Comparison of ENCODE assay signal across 32 cellular contexts in genomic region chr13:98182153-98182552, GRCh38. TPM values are rescaled to one million over a fixed set of nuclear protein-coding genes. Genes with fewer than 3 reads are reported as not detected.
"Had no signal": no experiment of that assay in that cellular context is flagged by ENCODE, and none has a peak within 500 bp of the region (broad histone marks: within the 10 kb centered on the region; RNA-seq: fewer than 3 reads in every experiment).

No MANE protein-coding gene starts in this region.

- H3K9me3 ChIP-seq: gastrocnemius medialis, heart left ventricle, neutrophil, thoracic aorta, transverse colon, upper lobe of right lung, uterus had no signal

- FAIRE-seq: colon had no signal

- H3K9me3 Mint-ChIP-seq: dendritic cell treated with granulocyte-macrophage colony-stimulating factor and Interleukin-4, amounts not matched to agents 40 ng/mL and 50 ng/mL, for 4 days; endodermal cell; stimulated activated effector memory CD8-positive, alpha-beta T cell treated with anti-CD3 and anti-CD28 coated beads, Interleukin-12 subunit alpha, Interleukin-12 subunit beta, amount 100 ng/mL, for 72 hours had no signal

- H3K9ac ChIP-seq: parathyroid adenoma had no signal

- H3K4me1 ChIP-seq: parathyroid adenoma, transverse colon, upper lobe of right lung, uterus had no signal

- H3K4me3 Mint-ChIP-seq: dendritic cell treated with granulocyte-macrophage colony-stimulating factor and Interleukin-4, amounts not matched to agents 40 ng/mL and 50 ng/mL, for 4 days; endodermal cell; naive thymus-derived CD8-positive, alpha-beta T cell; neural crest cell; stimulated activated effector memory CD8-positive, alpha-beta T cell treated with anti-CD3 and anti-CD28 coated beads, Interleukin-12 subunit alpha, Interleukin-12 subunit beta, amount 100 ng/mL, for 72 hours had no signal

- H3K4me3 ChIP-seq: gastrocnemius medialis, heart left ventricle, hepatocyte, thoracic aorta, transverse colon, upper lobe of right lung, uterus had no signal

- H3K27me3 ChIP-seq: gastrocnemius medialis, heart left ventricle, hepatocyte, neutrophil, transverse colon, upper lobe of right lung, uterus had no signal

- H3K36me3 Mint-ChIP-seq: naive thymus-derived CD8-positive, alpha-beta T cell; stimulated activated effector memory CD8-positive, alpha-beta T cell treated with anti-CD3 and anti-CD28 coated beads, Interleukin-12 subunit alpha, Interleukin-12 subunit beta, amount 100 ng/mL, for 72 hours had no signal

- H3K27ac ChIP-seq: epithelial cell of prostate, gastrocnemius medialis, heart left ventricle, hepatocyte, neutrophil, parathyroid adenoma, thoracic aorta, upper lobe of right lung, uterus had no signal

- H3K4me1 Mint-ChIP-seq: naive thymus-derived CD8-positive, alpha-beta T cell; stimulated activated effector memory CD8-positive, alpha-beta T cell treated with anti-CD3 and anti-CD28 coated beads, Interleukin-12 subunit alpha, Interleukin-12 subunit beta, amount 100 ng/mL, for 72 hours had no signal

- H3K27ac Mint-ChIP-seq: dendritic cell treated with granulocyte-macrophage colony-stimulating factor and Interleukin-4, amounts not matched to agents 40 ng/mL and 50 ng/mL, for 4 days; endodermal cell; naive thymus-derived CD8-positive, alpha-beta T cell; progenitor cell of endocrine pancreas; stimulated activated effector memory CD8-positive, alpha-beta T cell treated with anti-CD3 and anti-CD28 coated beads, Interleukin-12 subunit alpha, Interleukin-12 subunit beta, amount 100 ng/mL, for 72 hours had no signal

- H3K36me3 ChIP-seq: gastrocnemius medialis, heart left ventricle, neutrophil, thoracic aorta, transverse colon, upper lobe of right lung, uterus had no signal

- H3K27me3 Mint-ChIP-seq: dendritic cell treated with granulocyte-macrophage colony-stimulating factor and Interleukin-4, amounts not matched to agents 40 ng/mL and 50 ng/mL, for 4 days; progenitor cell of endocrine pancreas had no signal

- DNase-seq: effector CD8-positive, alpha-beta T cell; endodermal cell; foreskin fibroblast; gastrocnemius medialis; heart left ventricle; mesendoderm; naive thymus-derived CD8-positive, alpha-beta T cell; stimulated activated CD4-positive, alpha-beta T cell treated with anti-CD3 and anti-CD28 coated beads, Interleukin-2, amount 100 ng/mL, for 24 hours; stimulated activated CD4-positive, alpha-beta T cell treated with anti-CD3 and anti-CD28 coated beads, Interleukin-4, amount 100 ng/mL, for 24 hours; stimulated activated naive CD8-positive, alpha-beta T cell treated with anti-CD3 and anti-CD28 coated beads, Interleukin-15, Interleukin-2, amounts not matched to agents 100 U/mL and 50 U/mL, for 24 hours; transverse colon; upper lobe of right lung; uterus had no signal

- ATAC-seq: esophagus mucosa; heart left ventricle; naive thymus-derived CD8-positive, alpha-beta T cell; sciatic nerve; stimulated activated effector memory CD8-positive, alpha-beta T cell treated with anti-CD3 and anti-CD28 coated beads, Interleukin-12 subunit alpha, Interleukin-12 subunit beta, amount 100 ng/mL, for 72 hours; stimulated activated naive CD8-positive, alpha-beta T cell treated with anti-CD3 and anti-CD28 coated beads, Interleukin-15, Interleukin-2, amounts not matched to agents 100 U/mL and 50 U/mL, for 24 hours; upper lobe of right lung had no signal

RNA-seq across cellular contexts. Expression of gene RNF113B, which starts 5.1 kb away (rescaled TPM):
- total RNA-seq: cardiac septum; endodermal cell; esophagus mucosa; gastrocnemius medialis; glomerular endothelial cell; heart left ventricle; hepatocyte; lower leg skin; lung microvascular endothelial cell; myocyte; naive thymus-derived CD8-positive, alpha-beta T cell; neural crest cell; omental fat pad; progenitor cell of endocrine pancreas; sciatic nerve; skeletal muscle tissue; thoracic aorta; transverse colon; upper lobe of right lung; uterus had no signal
- polyA plus RNA-seq: heart left ventricle; naive thymus-derived CD8-positive, alpha-beta T cell had no signal
